ENCODE assay signal across 8 cellular contexts in the genomic region with DNA sequence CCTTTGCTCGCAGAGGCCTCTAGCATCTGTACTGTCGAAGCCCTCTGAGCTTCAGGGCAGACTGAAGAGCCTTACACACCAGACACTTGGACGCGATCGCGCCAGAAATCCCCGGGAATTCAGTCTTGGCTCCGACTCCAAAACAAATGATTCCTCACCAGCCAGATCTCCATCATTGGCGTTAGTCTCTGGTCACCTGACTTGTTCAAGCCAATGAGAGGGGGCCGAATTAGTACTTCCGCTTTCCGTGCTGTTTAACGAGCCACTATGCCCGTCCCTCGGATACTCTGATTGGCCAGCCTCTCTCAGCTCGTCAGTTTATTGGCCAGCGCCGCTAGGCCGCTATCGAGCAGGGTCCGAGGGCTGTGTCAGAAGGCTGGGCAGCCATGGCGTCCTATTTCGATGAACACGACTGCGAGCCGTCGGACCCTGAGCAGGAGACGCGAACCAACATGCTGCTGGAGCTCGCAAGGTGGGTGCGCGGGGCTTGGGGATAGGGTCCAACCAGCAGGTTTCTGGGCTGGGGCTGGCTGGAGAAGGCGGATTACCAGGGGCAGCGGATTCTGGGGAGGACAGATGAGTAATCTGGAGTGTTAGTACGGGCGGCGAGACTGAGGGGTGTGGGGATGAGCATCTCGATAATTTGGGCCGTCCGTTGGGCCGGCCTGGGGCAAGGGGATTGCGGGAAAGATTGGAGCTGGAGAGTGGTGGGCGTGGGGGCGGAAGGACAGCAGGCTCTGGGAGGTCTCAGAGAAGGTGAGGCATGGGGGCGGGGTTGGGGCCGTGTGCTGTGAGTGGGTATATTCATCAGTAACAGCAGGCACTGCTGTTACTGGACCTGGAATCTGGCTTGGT. TPM values are rescaled to one million over a fixed set of nuclear protein-coding genes. Genes with fewer than 3 reads are reported as not detected.
DNase-seq lines count a peak whose midpoint lies in the region; ATAC-seq and TF ChIP-seq lines count a peak whose summit lies in the region.

A gene with protein sequence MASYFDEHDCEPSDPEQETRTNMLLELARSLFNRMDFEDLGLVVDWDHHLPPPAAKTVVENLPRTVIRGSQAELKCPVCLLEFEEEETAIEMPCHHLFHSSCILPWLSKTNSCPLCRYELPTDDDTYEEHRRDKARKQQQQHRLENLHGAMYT (plus strand): TSS at position 368 of the 855 bp plus-strand sequence. CDS start 19 bp downstream, at position 387.

- TF ChIP-seq CTCF in spleen (IDR thresholded peaks at IDR 0.05 in 8 of 11, conservative IDR thresholded peaks at IDR 0.05 in 3 of 11): peak in 1 of 11 experiments; percentile 26

- H3K9me3 ChIP-seq in spleen: no peaks in the 10 kb centered on the region

- 0 to 1% (median 1%) methylated on average over 24 to 46 of the region's 46 CpGs for WGBS in spleen, 5 donors

- DNase-seq in AG08396 (ENCODE audit: low spot score) (peak; percentile 95), NCI-H345 treated with DMSO at 0.1 percent for 48 hours (lab: John Stamatoyannopoulos, UW; ENCODE audit: unreplicated experiment) (peak; percentile 96), inferior parietal cortex (ENCODE audit: extremely low spot score) (peak; percentile 100), spleen (peak; percentile 97)
- peak; percentile 74 to 79 (median 76) for DNase-seq in activated CD4-positive, CD25-positive, alpha-beta regulatory T cell (lab: John Stamatoyannopoulos, UW)
- peak; percentile 92 for DNase-seq in central memory CD4-positive, alpha-beta T cell

- peaks cover 0 to 54% (median 23%) of the 10 kb centered on the region in 6 donors for H3K36me3 ChIP-seq in spleen

- ATAC-seq in GM19023 (IDR thresholded peaks at IDR 0.05; ENCODE audit: unreplicated experiment) (peak; percentile 99), HG03280 (IDR thresholded peaks at IDR 0.05; ENCODE audit: unreplicated experiment) (peak; percentile 99)

- peak within 1 kb of the TSS; percentile 59 to 86 (median 77) for H3K4me3 ChIP-seq in spleen

- no peaks in the 10 kb centered on the region for H3K27me3 ChIP-seq in spleen (replicated peaks in 1 of 7)

- peak within 1 kb of the TSS; percentile 84 to 97 (median 94) for H3K27ac ChIP-seq in spleen

- peaks cover 24 to 92% (median 44%) of the 10 kb centered on the region in 6 donors for H3K4me1 ChIP-seq in spleen

- TF ChIP-seq POLR2A in spleen (IDR thresholded peaks at IDR 0.05): peak; percentile 9 to 74 (median 61)

- intact Hi-C loops in spleen (cut with DNase I; ENCODE audit: low total_unique reads): no loop called here

RNA-seq across cellular contexts. Expression of the gene that starts here (rescaled TPM):
- total RNA-seq in spleen: 100 to 1,000 TPM in 3 of 7 donors, 10 to 100 TPM in 4; 72.9 to 154 (median 82.1) TPM
- 100 to 1,000 TPM; 139 to 184 (median 148) TPM for polyA plus RNA-seq in spleen

Comparison
In these comparisons a context has a peak if more than half of its experiments do, and no peak if none do; other contexts are left out.
1. Peak in every context shown above with its lines: DNase-seq, ATAC-seq, H3K4me3 ChIP-seq and H3K27ac ChIP-seq.